ENCODE assay signal across 8 cellular contexts in the genomic region with DNA sequence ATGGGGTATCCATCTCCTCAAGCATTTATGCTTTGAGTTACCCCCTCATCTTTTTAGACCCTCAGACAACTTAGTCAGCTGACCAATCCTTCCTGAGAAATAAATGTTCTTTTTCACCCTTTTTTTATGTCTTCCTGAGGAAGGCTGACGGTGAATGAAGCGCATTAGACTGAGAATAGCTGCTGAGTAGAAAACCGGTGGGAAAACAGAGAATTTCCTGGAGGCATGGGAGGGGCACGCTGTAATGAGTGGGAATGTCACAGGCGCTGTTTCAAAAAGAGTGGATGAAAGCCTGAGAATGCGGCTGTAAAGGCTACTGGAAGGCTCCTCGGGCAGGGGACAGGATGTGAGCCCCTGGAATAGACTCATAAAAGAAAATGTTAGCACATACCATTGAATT. TPM values are rescaled to one million over a fixed set of nuclear protein-coding genes. Genes with fewer than 3 reads are reported as not detected.
DNase-seq lines count a peak whose midpoint lies in the region; ATAC-seq and TF ChIP-seq lines count a peak whose summit lies in the region.
"Not testable (repeated sequence)": the region's sequence is repeated elsewhere in the genome, so short reads cannot be mapped to it uniquely, and the experiment has no call there.

No MANE protein-coding gene starts in this region.

- TF ChIP-seq EP300 in upper lobe of left lung (IDR thresholded peaks at IDR 0.05): not testable (repeated sequence)

- H3K4me3 Mint-ChIP-seq in activated CD8-positive, alpha-beta memory T cell treated with anti-CD3 and anti-CD28 coated beads, Interleukin-2, amount 10 ng/mL, durations not matched to agents 7 days and 5 days: peak overlapping the region; percentile 78

- not testable (repeated sequence) for H3F3A ChIP-seq in DOHH2 (ENCODE audit: control insufficient read depth, insufficient read depth)

- H3K9ac ChIP-seq in OCI-LY3 (ENCODE audit: low read length): 0 out of 2 replicates have a peak overlapping the region, but pooled peaks have one; percentile 35
- H3K9ac ChIP-seq in muscle layer of colon (ENCODE audit: low read length): not testable (repeated sequence)

- not testable (repeated sequence) for ATAC-seq in activated CD8-positive, alpha-beta memory T cell treated with anti-CD3 and anti-CD28 coated beads, Interleukin-2, amount 10 ng/mL, durations not matched to agents 7 days and 5 days; gastrocnemius medialis
- peak; percentile 43 for ATAC-seq in Right ventricle myocardium superior (ENCODE audit: poor library complexity)
- ATAC-seq in upper lobe of left lung (ENCODE audit: low FRiP score in 2 of 2): peak in 1 of 2 donors; percentile 9

- H3K4me3 ChIP-seq in DOHH2 (ENCODE audit: low read length): peak overlapping the region; percentile 71
- H3K4me3 ChIP-seq in OCI-LY3 (ENCODE audit: low read length): peak overlapping the region; percentile 63
- peak overlapping the region in 2 of 3 donors; percentile 59 to 70 for H3K4me3 ChIP-seq in breast epithelium
- peak overlapping the region in 1 of 2 donors; percentile 49 for H3K4me3 ChIP-seq in muscle layer of colon (ENCODE audit: low read depth in 1 of 2, low read length in 2 of 2)
- H3K4me3 ChIP-seq in gastrocnemius medialis: peak overlapping the region in 3 of 4 donors; percentile 40 to 65 (median 58)
- peak overlapping the region in 3 of 4 donors; percentile 48 to 60 (median 60) for H3K4me3 ChIP-seq in upper lobe of left lung

- H3K79me2 ChIP-seq in DOHH2 (ENCODE audit: control insufficient read depth, low read length); OCI-LY3 (ENCODE audit: low read length): not testable (repeated sequence)

- H3K27me3 Mint-ChIP-seq in activated CD8-positive, alpha-beta memory T cell treated with anti-CD3 and anti-CD28 coated beads, Interleukin-2, amount 10 ng/mL, durations not matched to agents 7 days and 5 days: not testable (repeated sequence)

- H3K36me3 ChIP-seq in DOHH2 (ENCODE audit: control insufficient read depth, low read length); OCI-LY3 (replicated peaks; ENCODE audit: low read depth, low read length); breast epithelium; muscle layer of colon (ENCODE audit: insufficient read depth, low read length); gastrocnemius medialis; upper lobe of left lung: not testable (repeated sequence)

- intact Hi-C loops in breast epithelium (cut with DNase I; ENCODE audit: low total_unique reads); Right ventricle myocardium superior (cut with DNase I): not testable (repeated sequence)
- intact Hi-C loops in gastrocnemius medialis (cut with DNase I; ENCODE audit: low total_unique reads): loop anchor here (5.0 kb wide), 1 partner anchor 34 kb away; a partner anchor contains a TSS

- not testable (repeated sequence) for H3K27me3 ChIP-seq in DOHH2 (ENCODE audit: control insufficient read depth, low read length); OCI-LY3 (ENCODE audit: low read depth, low read length); breast epithelium; muscle layer of colon (ENCODE audit: control insufficient read depth in 1 of 2, insufficient read depth in 2 of 2, low read length in 2 of 2); upper lobe of left lung
- peaks cover 11 to 32% (median 22%) of the 10 kb centered on the region in 3 donors for H3K27me3 ChIP-seq in gastrocnemius medialis

- H3K27ac ChIP-seq in DOHH2 (ENCODE audit: low read depth, low read length) (peak overlapping the region; percentile 65), breast epithelium (peak overlapping the region; percentile 68 to 85), muscle layer of colon (ENCODE audit: low read depth, low read length) (peak overlapping the region; percentile 65), gastrocnemius medialis (peak overlapping the region; percentile 69 to 83 (median 77)), upper lobe of left lung (peak overlapping the region; percentile 81 to 94 (median 91))
- not testable (repeated sequence) for H3K27ac ChIP-seq in OCI-LY3 (ENCODE audit: low read length)

- DNase-seq in activated CD8-positive, alpha-beta memory T cell treated with anti-CD3 and anti-CD28 coated beads, Interleukin-2, amount 10 ng/mL, durations not matched to agents 7 days and 5 days; breast epithelium (ENCODE audit: low spot score in 2 of 2); Right ventricle myocardium superior; gastrocnemius medialis; upper lobe of left lung: not testable (repeated sequence)

- not testable (repeated sequence) for H3K9me3 Mint-ChIP-seq in activated CD8-positive, alpha-beta memory T cell treated with anti-CD3 and anti-CD28 coated beads, Interleukin-2, amount 10 ng/mL, durations not matched to agents 7 days and 5 days (ENCODE audit: low read depth)

- not testable (repeated sequence) for TF ChIP-seq CTCF in DOHH2 (IDR thresholded peaks at IDR 0.05; ENCODE audit: low read depth, low read length, poor library complexity, severe bottlenecking); OCI-LY3 (IDR thresholded peaks at IDR 0.05; ENCODE audit: low read depth, low read length); breast epithelium (IDR thresholded peaks at IDR 0.05); gastrocnemius medialis (IDR thresholded peaks at IDR 0.05 in 4 of 5, conservative IDR thresholded peaks at IDR 0.05 in 1 of 5); upper lobe of left lung (IDR thresholded peaks at IDR 0.05)

- H4K20me1 ChIP-seq in DOHH2 (ENCODE audit: control insufficient read depth, insufficient read depth, low read depth, low read length); OCI-LY3 (ENCODE audit: insufficient read depth, low read length): not testable (repeated sequence)

- TF ChIP-seq POLR2A in breast epithelium (IDR thresholded peaks at IDR 0.05); gastrocnemius medialis (IDR thresholded peaks at IDR 0.05); upper lobe of left lung (IDR thresholded peaks at IDR 0.05): not testable (repeated sequence)

- CTCF ChIA-PET in activated CD8-positive, alpha-beta memory T cell treated with anti-CD3 and anti-CD28 coated beads, Interleukin-2, amount 10 ng/mL, durations not matched to agents 7 days and 5 days (lab: Charles Lee): interaction anchor here (1.6 to 14.8 kb wide), 4 partner anchors 11 to 36 kb away, joined by 10 to 353 read pairs (median 23); a partner anchor contains a TSS

- H3K9me3 ChIP-seq in DOHH2 (ENCODE audit: control insufficient read depth, insufficient read depth, low read length); OCI-LY3 (ENCODE audit: insufficient read depth, low read length); breast epithelium; muscle layer of colon (ENCODE audit: low read length); gastrocnemius medialis; upper lobe of left lung: not testable (repeated sequence)

- H3K36me3 Mint-ChIP-seq in activated CD8-positive, alpha-beta memory T cell treated with anti-CD3 and anti-CD28 coated beads, Interleukin-2, amount 10 ng/mL, durations not matched to agents 7 days and 5 days: peaks cover 13% of the 10 kb centered on the region

- 13 to 32% methylated on average over 2 to 3 of the region's 7 CpGs for WGBS in upper lobe of left lung, 2 donors

- H3K4me2 ChIP-seq in DOHH2 (ENCODE audit: low read length) (peak overlapping the region; percentile 82), OCI-LY3 (ENCODE audit: low read length) (peak overlapping the region; percentile 72)

- H3K9me2 ChIP-seq in DOHH2 (replicated peaks; ENCODE audit: control insufficient read depth, low read length): not testable (repeated sequence)

- in situ Hi-C loops in gastrocnemius medialis (cut with MboI; ENCODE audit: low sequenced_read_pairs in 4 of 4): not testable (repeated sequence)

- H3K4me1 ChIP-seq in DOHH2 (ENCODE audit: control insufficient read depth, low read length): peaks cover 30% of the 10 kb centered on the region
- peaks cover 12% of the 10 kb centered on the region for H3K4me1 ChIP-seq in OCI-LY3 (ENCODE audit: low read length)
- H3K4me1 ChIP-seq in breast epithelium; muscle layer of colon (ENCODE audit: insufficient read depth, low read length): not testable (repeated sequence)
- H3K4me1 ChIP-seq in gastrocnemius medialis: peaks cover 7 to 10% of the 10 kb centered on the region in 2 donors
- peaks cover 5 to 18% (median 13%) of the 10 kb centered on the region in 4 donors for H3K4me1 ChIP-seq in upper lobe of left lung

- peak overlapping the region; percentile 94 for H3K27ac Mint-ChIP-seq in activated CD8-positive, alpha-beta memory T cell treated with anti-CD3 and anti-CD28 coated beads, Interleukin-2, amount 10 ng/mL, durations not matched to agents 7 days and 5 days

- H3K4me1 Mint-ChIP-seq in activated CD8-positive, alpha-beta memory T cell treated with anti-CD3 and anti-CD28 coated beads, Interleukin-2, amount 10 ng/mL, durations not matched to agents 7 days and 5 days: peaks cover 36% of the 10 kb centered on the region

- not testable (repeated sequence) for H2AFZ ChIP-seq in OCI-LY3 (ENCODE audit: low read depth, low read length)

RNA-seq across cellular contexts. Expression of a gene that starts 35.8 kb away (rescaled TPM):
- total RNA-seq in activated CD8-positive, alpha-beta memory T cell treated with anti-CD3 and anti-CD28 coated beads, Interleukin-2, amount 10 ng/mL, durations not matched to agents 7 days and 5 days: 100 to 1,000 TPM; 193 to 290 TPM
- 10 to 100 TPM; 28.2 to 47.9 (median 45.8) TPM for total RNA-seq in breast epithelium
- 8.8 TPM for total RNA-seq in Right ventricle myocardium superior
- 10 to 100 TPM; 19.3 to 27.2 (median 23.7) TPM for total RNA-seq in gastrocnemius medialis
- 100 to 1,000 TPM in 2 of 6 donors, 10 to 100 TPM in 4; 43.0 to 148 (median 63.4) TPM for total RNA-seq in upper lobe of left lung
